In the genomic region with DNA sequence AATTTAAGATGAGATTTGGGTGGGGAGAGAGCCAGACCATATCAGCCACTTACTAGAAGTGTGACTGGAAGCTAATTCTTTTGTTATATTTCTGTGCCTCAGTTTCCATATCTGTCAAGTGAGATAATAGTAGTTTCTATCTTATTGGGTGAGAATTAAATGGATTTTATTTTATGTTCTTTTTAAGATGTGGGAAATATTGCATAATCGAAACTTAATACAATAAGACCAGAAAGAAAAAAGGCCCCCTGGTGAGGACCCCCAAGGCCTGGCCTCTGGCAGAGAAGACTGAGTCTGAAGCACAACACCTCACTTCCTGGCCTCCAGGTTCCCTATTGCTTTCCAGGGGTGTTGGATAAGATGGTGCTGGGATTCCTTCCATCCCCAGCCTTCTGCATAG, we compare ENCODE assay signal across 20 cellular contexts.
"Had no signal": no experiment of that assay in that cellular context is flagged by ENCODE, and none has a peak within 500 bp of the region (broad histone marks: within the 10 kb centered on the region; RNA-seq: fewer than 3 reads in every experiment).

No MANE protein-coding gene starts in this region.

- H3K27me3 ChIP-seq: heart left ventricle, spleen, stomach, transverse colon had no signal

- ATAC-seq: heart left ventricle, left lobe of liver, sciatic nerve had no signal

- DNase-seq: cortex of kidney; dorsolateral prefrontal cortex; effector CD8-positive, alpha-beta T cell; foreskin melanocyte; heart left ventricle; hippocampal formation; mammary epithelial cell; nephron progenitor cell; spleen; stimulated activated CD4-positive, alpha-beta T cell treated with anti-CD3 and anti-CD28 coated beads, Interleukin-15, amount 100 ng/mL, for 24 hours; stimulated activated CD4-positive, alpha-beta T cell treated with anti-CD3 and anti-CD28 coated beads, Interleukin-1b, Interleukin-23, amount 100 ng/mL, for 48 hours; stimulated activated CD4-positive, alpha-beta T cell treated with anti-CD3 and anti-CD28 coated beads, Interleukin-4, amount 100 ng/mL, for 24 hours; stimulated activated naive CD4-positive, alpha-beta T cell; stomach; substantia nigra; transverse colon had no signal

- H3K4me1 ChIP-seq: transverse colon had no signal

- H3K9me3 ChIP-seq: heart left ventricle, spleen, stomach, thoracic aorta, transverse colon had no signal

- FAIRE-seq: islet of Langerhans had no signal

- H3K9me3 Mint-ChIP-seq: nephron progenitor cell had no signal

- H3K27ac ChIP-seq: dorsolateral prefrontal cortex, heart left ventricle, stomach, thoracic aorta, transverse colon had no signal

- H3K36me3 ChIP-seq: stomach, thoracic aorta, transverse colon had no signal

- H3K27ac Mint-ChIP-seq: nephron progenitor cell had no signal

- H3K4me3 ChIP-seq: dorsolateral prefrontal cortex, heart left ventricle, spleen, stomach, thoracic aorta, transverse colon had no signal

- H3K4me3 Mint-ChIP-seq: nephron progenitor cell had no signal
